14 cellular contexts compared by ENCODE assay signal in the genomic region with DNA sequence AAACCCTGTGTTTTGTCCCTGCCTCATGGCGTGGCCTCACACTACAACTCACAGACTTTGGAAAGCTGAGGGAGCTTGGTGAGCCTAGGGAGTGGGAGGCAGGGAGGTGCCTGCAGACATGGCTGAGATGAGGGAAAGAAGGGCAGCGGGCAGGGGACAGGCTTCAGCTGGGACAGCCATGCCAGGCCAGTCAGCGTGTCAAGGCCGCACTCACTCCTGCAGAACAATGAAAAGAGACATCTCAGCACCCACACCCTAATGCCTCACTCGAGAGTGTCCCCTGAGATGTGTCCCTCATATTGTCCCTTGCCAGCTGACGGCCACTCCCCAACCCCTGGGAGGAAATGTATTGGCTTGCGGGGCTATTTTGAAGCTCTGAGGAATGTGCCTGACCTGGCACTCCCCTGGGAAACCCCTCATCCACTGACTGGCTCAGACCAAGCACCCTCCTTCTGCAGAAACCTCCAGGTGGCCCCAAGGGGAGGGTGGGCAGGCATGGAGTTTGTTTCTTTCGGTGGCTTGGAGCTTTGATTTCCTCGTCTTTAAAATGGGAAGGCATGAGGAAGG.
"Had no signal": no experiment of that assay in that cellular context is flagged by ENCODE, and none has a peak within 500 bp of the region (broad histone marks: within the 10 kb centered on the region; RNA-seq: fewer than 3 reads in every experiment).

No MANE protein-coding gene starts in this region.

- DNase-seq: activated naive CD4-positive, alpha-beta T cell treated with anti-CD3 and anti-CD28 coated beads, Interleukin-2, amount 50 U/mL, for 16 hours; amniotic stem cell; brain microvascular endothelial cell; foreskin fibroblast; small intestine; stimulated activated CD4-positive, alpha-beta T cell treated with anti-CD3 and anti-CD28 coated beads, Interleukin-1b, Interleukin-23, amount 100 ng/mL, for 48 hours; SW 1271 had no signal

- ATAC-seq: activated CD4-positive, CD25-positive, alpha-beta regulatory T cell treated with anti-CD3 and anti-CD28 coated beads, Interleukin-2, amount 50 U/mL, for 24 hours; left lobe of liver; stimulated activated memory B cell treated with anti-CD40 and anti-IgM and Interleukin-4, amounts not matched to agents 10 μg/mL and 1 μg/mL and 100 μg/mL, for 72 hours had no signal

- H3K9ac ChIP-seq: neural progenitor cell, parathyroid adenoma had no signal

- H3K4me3 ChIP-seq: esophagus muscularis mucosa, neural progenitor cell, tibial nerve had no signal

- H3K4me2 ChIP-seq: neural progenitor cell had no signal

- H3K79me2 ChIP-seq: parathyroid adenoma had no signal

- H3K9me3 ChIP-seq: esophagus muscularis mucosa, tibial nerve had no signal

- H3K27me3 ChIP-seq: brain microvascular endothelial cell, esophagus muscularis mucosa, tibial nerve had no signal

- H3K27ac ChIP-seq: brain microvascular endothelial cell, esophagus muscularis mucosa, neural progenitor cell, parathyroid adenoma had no signal

- H2AFZ ChIP-seq: neural progenitor cell, parathyroid adenoma had no signal

- H3K36me3 ChIP-seq: brain microvascular endothelial cell, esophagus muscularis mucosa, neural progenitor cell, tibial nerve had no signal

- H3K4me1 ChIP-seq: parathyroid adenoma had no signal
